Comparison of ENCODE assay signal across 20 cellular contexts in genomic region chr5:116699348-116699747, GRCh38.
"Had no signal": no experiment of that assay in that cellular context is flagged by ENCODE, and none has a peak within 500 bp of the region (broad histone marks: within the 10 kb centered on the region; RNA-seq: fewer than 3 reads in every experiment).

No MANE protein-coding gene starts in this region.

- H3K27me3 ChIP-seq: ascending aorta, breast epithelium, heart left ventricle, right lobe of liver, spleen, stomach, testis, upper lobe of left lung had no signal

- ATAC-seq: heart left ventricle, left colon, lower lobe of right lung, right lobe of liver had no signal

- DNase-seq: activated CD4-positive, alpha-beta memory T cell treated with anti-CD3 and anti-CD28 coated beads for 36 hours; activated CD4-positive, CD25-positive, alpha-beta regulatory T cell treated with anti-CD3 and anti-CD28 coated beads, Interleukin-2, amount 50 U/mL, for 72 hours; activated naive CD4-positive, alpha-beta T cell treated with anti-CD3 and anti-CD28 coated beads, Interleukin-2, amount 10 ng/mL, durations not matched to agents 7 days and 5 days; activated T-cell treated with anti-CD3 and anti-CD28 coated beads, Interleukin-2, amount 50 U/mL, for 24 hours; cerebellar nuclear complex; effector memory CD4-positive, alpha-beta T cell; heart left ventricle; left colon; lower lobe of right lung; right lobe of liver; spleen; stimulated activated CD4-positive, alpha-beta T cell treated with anti-CD3 and anti-CD28 coated beads, Interleukin-1b, Interleukin-23, amount 100 ng/mL, for 48 hours; stomach; T-helper 9 cell; testis; upper lobe of left lung had no signal

- H3K36me3 ChIP-seq: ascending aorta, breast epithelium, heart left ventricle, lower lobe of right lung, right lobe of liver, spleen, stomach, upper lobe of left lung had no signal

- H3K9me3 ChIP-seq: ascending aorta, breast epithelium, heart left ventricle, lower lobe of right lung, right lobe of liver, spleen, stomach, testis, upper lobe of left lung had no signal

- FAIRE-seq: frontal cortex had no signal

- H3K27ac ChIP-seq: ascending aorta, breast epithelium, epithelial cell of prostate, heart left ventricle, lower lobe of right lung, right lobe of liver, spleen, stomach, testis, upper lobe of left lung had no signal

- H3K4me3 ChIP-seq: ascending aorta, breast epithelium, heart left ventricle, lower lobe of right lung, right lobe of liver, spleen, stomach, testis, upper lobe of left lung had no signal

- H3K4me1 ChIP-seq: ascending aorta, breast epithelium, heart left ventricle, lower lobe of right lung, right lobe of liver, spleen, stomach, testis, upper lobe of left lung had no signal
